ENCODE assay signal across 10 cellular contexts in genomic region chr1:8137406-8138244, GRCh38.
DNase-seq lines count a peak whose midpoint lies in the region; ATAC-seq, FAIRE-seq and TF ChIP-seq lines count a peak whose summit lies in the region.
"Had no signal": no experiment of that assay in that cellular context is flagged by ENCODE, and none has a peak within 500 bp of the region (broad histone marks: within the 10 kb centered on the region; RNA-seq: fewer than 3 reads in every experiment).

No MANE protein-coding gene starts in this region.

- H3K27me3 ChIP-seq in pancreas = no peaks in the 10 kb centered on the region

- intact Hi-C loops in pancreas (cut with DNase I) = no loop called here
- intact Hi-C loops in activated T-helper 2 cell treated with anti-CD3 and anti-CD28 coated beads, Interferon-gamma antibody, Interleukin-2, Interleukin-4, amounts not matched to agents 10 μg/mL and 5 μg/mL and 100 μg/mL, durations not matched to agents 14 hours and 24 hours and 36 hours (cut with micrococcal nuclease) = no loop called here

- no peaks in the 10 kb centered on the region for H3K36me3 Mint-ChIP-seq in activated T-cell treated with anti-CD3 and anti-CD28 coated beads, Interleukin-2, amount 50 U/mL, for 24 hours (ENCODE audit: low read depth)
- no peaks in the 10 kb centered on the region for H3K36me3 Mint-ChIP-seq in activated T-helper 2 cell treated with anti-CD3 and anti-CD28 coated beads, Interferon-gamma antibody, Interleukin-2, Interleukin-4, amounts not matched to agents 10 μg/mL and 5 μg/mL and 100 μg/mL, durations not matched to agents 14 hours and 24 hours and 36 hours (ENCODE audit: low read depth)

- no peaks in the 10 kb centered on the region for H3K36me3 ChIP-seq in pancreas

- H3K27ac ChIP-seq in pancreas = peak overlapping the region in 2 of 4 donors; percentile 36 to 46

- H3K4me1 ChIP-seq in pancreas = peaks cover 0 to 13% (median 10%) of the 10 kb centered on the region in 3 donors

- DNase-seq in AG10803 (ENCODE audit: low read depth) (peak; percentile 98), SK-MEL-5 (ENCODE audit: low read depth, low spot score) (peak; percentile 81), fibroblast of mammary gland (ENCODE audit: low read depth) (peak; percentile 98), pancreas (no peak), NCI-H1092 (lab: John Stamatoyannopoulos, UW) (no peak)
- no peak for DNase-seq in activated T-cell treated with anti-CD3 and anti-CD28 coated beads, Interleukin-2, amount 50 U/mL, for 24 hours
- DNase-seq in activated T-helper 2 cell treated with anti-CD3 and anti-CD28 coated beads, Interferon-gamma antibody, Interleukin-2, Interleukin-4, amounts not matched to agents 10 μg/mL and 5 μg/mL and 100 μg/mL, durations not matched to agents 14 hours and 24 hours and 36 hours (ENCODE audit: low spot score) = no peak
- DNase-seq: GOT3, NCI-H446 had no signal

- ATAC-seq in pancreas (peak in 3 of 4 donors; percentile 20 to 56 (median 27)), HG03571 (IDR thresholded peaks at IDR 0.05; ENCODE audit: unreplicated experiment) (no peak)

- in situ Hi-C loops in SK-MEL-5 (cut with HindIII; ENCODE audit: low pct_unique_long_range_greater_than_20kb, low sequenced_read_pairs) = no loop called here

- peaks cover 23% of the 10 kb centered on the region for H3K27me3 Mint-ChIP-seq in activated T-cell treated with anti-CD3 and anti-CD28 coated beads, Interleukin-2, amount 50 U/mL, for 24 hours
- H3K27me3 Mint-ChIP-seq in activated T-helper 2 cell treated with anti-CD3 and anti-CD28 coated beads, Interferon-gamma antibody, Interleukin-2, Interleukin-4, amounts not matched to agents 10 μg/mL and 5 μg/mL and 100 μg/mL, durations not matched to agents 14 hours and 24 hours and 36 hours (ENCODE audit: low read depth) = peaks cover 20% of the 10 kb centered on the region

- FAIRE-seq in pancreas (lab: Jason Lieb, UNC) = no peak

- no peak overlapping the region for H3K4me3 Mint-ChIP-seq in activated T-cell treated with anti-CD3 and anti-CD28 coated beads, Interleukin-2, amount 50 U/mL, for 24 hours
- no peak overlapping the region for H3K4me3 Mint-ChIP-seq in activated T-helper 2 cell treated with anti-CD3 and anti-CD28 coated beads, Interferon-gamma antibody, Interleukin-2, Interleukin-4, amounts not matched to agents 10 μg/mL and 5 μg/mL and 100 μg/mL, durations not matched to agents 14 hours and 24 hours and 36 hours (ENCODE audit: low read depth)

- TF ChIP-seq CTCF in AG10803 (conservative IDR thresholded peaks at IDR 0.05; ENCODE audit: low read length) (no peak), fibroblast of mammary gland (conservative IDR thresholded peaks at IDR 0.05; ENCODE audit: control insufficient read depth, insufficient read depth, low read depth, low read length) (no peak), pancreas (IDR thresholded peaks at IDR 0.05) (no peak)

- H3K4me3 ChIP-seq in AG10803 (ENCODE audit: low read length) (no peak overlapping the region; the same call in 1 of the 2 replicates), fibroblast of mammary gland (ENCODE audit: control insufficient read depth, low read depth, low read length) (no peak overlapping the region), pancreas (no peak overlapping the region)

- H3K9me3 Mint-ChIP-seq in activated T-cell treated with anti-CD3 and anti-CD28 coated beads, Interleukin-2, amount 50 U/mL, for 24 hours = no peaks in the 10 kb centered on the region
- no peaks in the 10 kb centered on the region for H3K9me3 Mint-ChIP-seq in activated T-helper 2 cell treated with anti-CD3 and anti-CD28 coated beads, Interferon-gamma antibody, Interleukin-2, Interleukin-4, amounts not matched to agents 10 μg/mL and 5 μg/mL and 100 μg/mL, durations not matched to agents 14 hours and 24 hours and 36 hours

- H3K4me1 Mint-ChIP-seq in activated T-cell treated with anti-CD3 and anti-CD28 coated beads, Interleukin-2, amount 50 U/mL, for 24 hours (ENCODE audit: low read depth) = peaks cover 6% of the 10 kb centered on the region
- peaks cover 10% of the 10 kb centered on the region for H3K4me1 Mint-ChIP-seq in activated T-helper 2 cell treated with anti-CD3 and anti-CD28 coated beads, Interferon-gamma antibody, Interleukin-2, Interleukin-4, amounts not matched to agents 10 μg/mL and 5 μg/mL and 100 μg/mL, durations not matched to agents 14 hours and 24 hours and 36 hours (ENCODE audit: low read depth)

- no peak overlapping the region for H3K27ac Mint-ChIP-seq in activated T-cell treated with anti-CD3 and anti-CD28 coated beads, Interleukin-2, amount 50 U/mL, for 24 hours
- H3K27ac Mint-ChIP-seq in activated T-helper 2 cell treated with anti-CD3 and anti-CD28 coated beads, Interferon-gamma antibody, Interleukin-2, Interleukin-4, amounts not matched to agents 10 μg/mL and 5 μg/mL and 100 μg/mL, durations not matched to agents 14 hours and 24 hours and 36 hours = no peak overlapping the region

- 61 to 65% methylated on average over 14 of the region's 14 CpGs for WGBS in pancreas, 2 donors

- no peaks in the 10 kb centered on the region for H3K9me3 ChIP-seq in pancreas

Comparison
In these comparisons a context has a peak if more than half of its experiments do, and no peak if none do; other contexts are left out.
1. DNase-seq: peak in AG10803 (single experiment), SK-MEL-5 (single experiment) and fibroblast of mammary gland (single experiment); none in pancreas (0 of 6), activated T-cell treated with anti-CD3 and anti-CD28 coated beads, Interleukin-2, amount 50 U/mL, for 24 hours (single experiment), activated T-helper 2 cell treated with anti-CD3 and anti-CD28 coated beads, Interferon-gamma antibody, Interleukin-2, Interleukin-4, amounts not matched to agents 10 μg/mL and 5 μg/mL and 100 μg/mL, durations not matched to agents 14 hours and 24 hours and 36 hours (single experiment) and NCI-H1092 (single experiment).